In the genomic region with DNA sequence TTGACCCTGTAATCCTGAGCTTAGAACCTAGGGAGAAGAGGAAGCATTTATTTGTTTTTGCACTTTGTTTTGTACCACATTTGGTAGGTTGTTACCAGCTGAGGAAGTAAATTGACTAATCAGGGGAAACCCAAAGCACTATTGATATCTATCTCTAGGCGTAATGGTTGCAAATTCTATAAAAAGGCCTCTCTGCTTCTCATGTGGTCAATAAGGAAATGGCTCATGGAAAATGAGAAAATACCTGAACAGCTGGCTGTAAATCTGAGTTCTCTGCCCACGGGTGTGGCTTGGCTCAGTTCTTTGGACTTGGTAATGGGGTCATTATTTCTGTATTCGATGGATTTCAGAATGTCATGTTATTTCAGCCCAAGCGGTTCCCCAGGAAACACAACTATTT, we compare ENCODE assay signal across 1 cellular context.
TF ChIP-seq lines count a peak whose summit lies in the region.

No MANE protein-coding gene starts in this region.

TF ChIP-seq in SK-N-SH, 30 proteins besides CTCF, POLR2A, EP300 and RAD21:
- TF ChIP-seq, protein P1, sequence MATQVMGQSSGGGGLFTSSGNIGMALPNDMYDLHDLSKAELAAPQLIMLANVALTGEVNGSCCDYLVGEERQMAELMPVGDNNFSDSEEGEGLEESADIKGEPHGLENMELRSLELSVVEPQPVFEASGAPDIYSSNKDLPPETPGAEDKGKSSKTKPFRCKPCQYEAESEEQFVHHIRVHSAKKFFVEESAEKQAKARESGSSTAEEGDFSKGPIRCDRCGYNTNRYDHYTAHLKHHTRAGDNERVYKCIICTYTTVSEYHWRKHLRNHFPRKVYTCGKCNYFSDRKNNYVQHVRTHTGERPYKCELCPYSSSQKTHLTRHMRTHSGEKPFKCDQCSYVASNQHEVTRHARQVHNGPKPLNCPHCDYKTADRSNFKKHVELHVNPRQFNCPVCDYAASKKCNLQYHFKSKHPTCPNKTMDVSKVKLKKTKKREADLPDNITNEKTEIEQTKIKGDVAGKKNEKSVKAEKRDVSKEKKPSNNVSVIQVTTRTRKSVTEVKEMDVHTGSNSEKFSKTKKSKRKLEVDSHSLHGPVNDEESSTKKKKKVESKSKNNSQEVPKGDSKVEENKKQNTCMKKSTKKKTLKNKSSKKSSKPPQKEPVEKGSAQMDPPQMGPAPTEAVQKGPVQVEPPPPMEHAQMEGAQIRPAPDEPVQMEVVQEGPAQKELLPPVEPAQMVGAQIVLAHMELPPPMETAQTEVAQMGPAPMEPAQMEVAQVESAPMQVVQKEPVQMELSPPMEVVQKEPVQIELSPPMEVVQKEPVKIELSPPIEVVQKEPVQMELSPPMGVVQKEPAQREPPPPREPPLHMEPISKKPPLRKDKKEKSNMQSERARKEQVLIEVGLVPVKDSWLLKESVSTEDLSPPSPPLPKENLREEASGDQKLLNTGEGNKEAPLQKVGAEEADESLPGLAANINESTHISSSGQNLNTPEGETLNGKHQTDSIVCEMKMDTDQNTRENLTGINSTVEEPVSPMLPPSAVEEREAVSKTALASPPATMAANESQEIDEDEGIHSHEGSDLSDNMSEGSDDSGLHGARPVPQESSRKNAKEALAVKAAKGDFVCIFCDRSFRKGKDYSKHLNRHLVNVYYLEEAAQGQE (IDR thresholded peaks at IDR 0.05; ENCODE audit: low read depth, low read length), result no peak
- TF ChIP-seq CHD2 (IDR thresholded peaks at IDR 0.05; ENCODE audit: low read length, partially characterized antibody), result no peak
- no peak for TF ChIP-seq POLR2AphosphoS5 (IDR thresholded peaks at IDR 0.05; ENCODE audit: low read depth, low read length)
- no peak for TF ChIP-seq RFX5 (IDR thresholded peaks at IDR 0.05; ENCODE audit: low read length)
- TF ChIP-seq, protein P2, sequence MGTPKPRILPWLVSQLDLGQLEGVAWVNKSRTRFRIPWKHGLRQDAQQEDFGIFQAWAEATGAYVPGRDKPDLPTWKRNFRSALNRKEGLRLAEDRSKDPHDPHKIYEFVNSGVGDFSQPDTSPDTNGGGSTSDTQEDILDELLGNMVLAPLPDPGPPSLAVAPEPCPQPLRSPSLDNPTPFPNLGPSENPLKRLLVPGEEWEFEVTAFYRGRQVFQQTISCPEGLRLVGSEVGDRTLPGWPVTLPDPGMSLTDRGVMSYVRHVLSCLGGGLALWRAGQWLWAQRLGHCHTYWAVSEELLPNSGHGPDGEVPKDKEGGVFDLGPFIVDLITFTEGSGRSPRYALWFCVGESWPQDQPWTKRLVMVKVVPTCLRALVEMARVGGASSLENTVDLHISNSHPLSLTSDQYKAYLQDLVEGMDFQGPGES (IDR thresholded peaks at IDR 0.05; ENCODE audit: low read depth, low read length), result no peak
- TF ChIP-seq TAF1 (IDR thresholded peaks at IDR 0.05; ENCODE audit: borderline replicate concordance, low read depth, low read length), result no peak
- TF ChIP-seq RCOR1 (IDR thresholded peaks at IDR 0.05; ENCODE audit: low read length), result no peak
- no peak for TF ChIP-seq JUND (IDR thresholded peaks at IDR 0.05)
